In genomic region chr17:76542984-76543383, GRCh38 we compare ENCODE assay signal across 28 cellular contexts. TPM values are rescaled to one million over a fixed set of nuclear protein-coding genes. Genes with fewer than 3 reads are reported as not detected.
DNase-seq lines count a peak whose midpoint lies in the region; ATAC-seq and TF ChIP-seq lines count a peak whose summit lies in the region.
"Had no signal": no experiment of that assay in that cellular context is flagged by ENCODE, and none has a peak within 500 bp of the region (broad histone marks: within the 10 kb centered on the region; RNA-seq: fewer than 3 reads in every experiment).

No MANE protein-coding gene starts in this region.

- ATAC-seq in natural killer cell treated with Interleukin-12 subunit alpha and Interleukin-12 subunit beta and Interleukin-15 and Interleukin-18, amount 100 ng/mL, for 72 hours = no peak
- ATAC-seq in natural killer cell (no peak), HG03045 (IDR thresholded peaks at IDR 0.05; ENCODE audit: unreplicated experiment) (no peak), HG03280 (IDR thresholded peaks at IDR 0.05; ENCODE audit: unreplicated experiment) (no peak)
- ATAC-seq: GM12878; HepG2; left lung; PC-3; stimulated activated naive CD8-positive, alpha-beta T cell treated with anti-CD3 and anti-CD28 coated beads, Interleukin-15, amount 100 ng/mL, for 72 hours had no signal

- no peaks in the 10 kb centered on the region for H3K36me3 Mint-ChIP-seq in natural killer cell treated with Interleukin-12 subunit alpha and Interleukin-12 subunit beta and Interleukin-15 and Interleukin-18, amount 100 ng/mL, for 72 hours
- H3K36me3 Mint-ChIP-seq in natural killer cell = no peaks in the 10 kb centered on the region
- no peaks in the 10 kb centered on the region for H3K36me3 Mint-ChIP-seq in chondrocyte (ENCODE audit: low read depth)
- no peaks in the 10 kb centered on the region for H3K36me3 Mint-ChIP-seq in nephron progenitor cell (ENCODE audit: low read depth)
- H3K36me3 Mint-ChIP-seq in osteocyte (ENCODE audit: unreplicated experiment) = no peaks in the 10 kb centered on the region
- H3K36me3 Mint-ChIP-seq: CD8-positive, alpha-beta memory T cell; immature natural killer cell had no signal

- peaks cover 11 to 14% of the 10 kb centered on the region in 2 donors for H3K27me3 Mint-ChIP-seq in natural killer cell treated with Interleukin-12 subunit alpha and Interleukin-12 subunit beta and Interleukin-15 and Interleukin-18, amount 100 ng/mL, for 72 hours
- H3K27me3 Mint-ChIP-seq in natural killer cell (ENCODE audit: low read depth in 2 of 2) (peaks cover 11 to 13% of the 10 kb centered on the region in 2 donors), chondrocyte (ENCODE audit: low read depth) (no peaks in the 10 kb centered on the region), nephron progenitor cell (ENCODE audit: low read depth, poor library complexity) (peaks cover 73% of the 10 kb centered on the region), osteocyte (ENCODE audit: unreplicated experiment) (no peaks in the 10 kb centered on the region)

- H3K27ac Mint-ChIP-seq in natural killer cell treated with Interleukin-12 subunit alpha and Interleukin-12 subunit beta and Interleukin-15 and Interleukin-18, amount 100 ng/mL, for 72 hours = peak overlapping the region in 1 of 2 donors; percentile 76
- no peak overlapping the region for H3K27ac Mint-ChIP-seq in natural killer cell
- H3K27ac Mint-ChIP-seq in chondrocyte (ENCODE audit: unreplicated experiment) = no peak overlapping the region
- no peak overlapping the region for H3K27ac Mint-ChIP-seq in nephron progenitor cell
- H3K27ac Mint-ChIP-seq in osteocyte (ENCODE audit: unreplicated experiment) = no peak overlapping the region
- H3K27ac Mint-ChIP-seq: activated CD4-positive, alpha-beta memory T cell treated with anti-CD3 and anti-CD28 coated beads, Interleukin-2, amount 10 ng/mL, durations not matched to agents 7 days and 5 days; stimulated activated naive CD8-positive, alpha-beta T cell treated with anti-CD3 and anti-CD28 coated beads, Interleukin-15, amount 100 ng/mL, for 72 hours had no signal

- no peak for DNase-seq in natural killer cell treated with Interleukin-12 subunit alpha and Interleukin-12 subunit beta and Interleukin-15 and Interleukin-18, amount 100 ng/mL, for 72 hours (ENCODE audit: low spot score)
- no peak for DNase-seq in natural killer cell
- DNase-seq in chondrocyte (ENCODE audit: low spot score) = peak; percentile 68
- no peak for DNase-seq in nephron progenitor cell
- DNase-seq in osteocyte (ENCODE audit: extremely low spot score, unreplicated experiment) = no peak
- DNase-seq in germinal center (ENCODE audit: low spot score) = no peak
- DNase-seq: activated CD4-positive, alpha-beta memory T cell treated with anti-CD3 and anti-CD28 coated beads, Interleukin-2, amount 10 ng/mL, durations not matched to agents 7 days and 5 days; activated CD4-positive, alpha-beta T cell treated with anti-CD3 and anti-CD28 coated beads for 1 hour; activated CD8-positive, alpha-beta memory T cell treated with anti-CD3 and anti-CD28 coated beads, Interleukin-2, amount 50 U/mL, for 4 hours; activated naive CD4-positive, alpha-beta T cell treated with Interleukin-2 at 50 U/mL for 16 hours; CD8-positive, alpha-beta memory T cell; Kasumi-1; NCI-H1436; NCI-H226; NCI-H69; PC-3; SHP77; stimulated activated naive CD8-positive, alpha-beta T cell treated with anti-CD3 and anti-CD28 coated beads, Interleukin-15, amount 100 ng/mL, for 72 hours had no signal

- TF ChIP-seq CTCF in natural killer cell (IDR thresholded peaks at IDR 0.05) (no peak), chondrocyte (IDR thresholded peaks at IDR 0.05) (no peak), nephron progenitor cell (IDR thresholded peaks at IDR 0.05) (no peak), osteocyte (IDR thresholded peaks at IDR 0.05) (no peak)

- intact Hi-C loops in natural killer cell (cut with micrococcal nuclease) = no loop called here

- H3K4me3 Mint-ChIP-seq in natural killer cell treated with Interleukin-12 subunit alpha and Interleukin-12 subunit beta and Interleukin-15 and Interleukin-18, amount 100 ng/mL, for 72 hours = peak overlapping the region; percentile 30
- H3K4me3 Mint-ChIP-seq in natural killer cell (no peak overlapping the region), chondrocyte (ENCODE audit: unreplicated experiment) (no peak overlapping the region), nephron progenitor cell (peak overlapping the region; percentile 43), osteocyte (ENCODE audit: unreplicated experiment) (no peak overlapping the region)
- H3K4me3 Mint-ChIP-seq: activated CD4-positive, alpha-beta memory T cell treated with anti-CD3 and anti-CD28 coated beads, Interleukin-2, amount 10 ng/mL, durations not matched to agents 7 days and 5 days; CD8-positive, alpha-beta memory T cell; stimulated activated naive CD8-positive, alpha-beta T cell treated with anti-CD3 and anti-CD28 coated beads, Interleukin-15, amount 100 ng/mL, for 72 hours had no signal

- peaks cover 18 to 37% of the 10 kb centered on the region in 2 donors for H3K4me1 Mint-ChIP-seq in natural killer cell treated with Interleukin-12 subunit alpha and Interleukin-12 subunit beta and Interleukin-15 and Interleukin-18, amount 100 ng/mL, for 72 hours (ENCODE audit: low read depth in 2 of 2)
- H3K4me1 Mint-ChIP-seq in natural killer cell (peaks cover 0 to 21% of the 10 kb centered on the region in 2 donors), chondrocyte (ENCODE audit: low read depth) (peaks cover 19% of the 10 kb centered on the region), nephron progenitor cell (peaks cover 60% of the 10 kb centered on the region), osteocyte (ENCODE audit: unreplicated experiment) (peaks cover 30% of the 10 kb centered on the region)

- no peaks in the 10 kb centered on the region for H3K9me3 Mint-ChIP-seq in natural killer cell treated with Interleukin-12 subunit alpha and Interleukin-12 subunit beta and Interleukin-15 and Interleukin-18, amount 100 ng/mL, for 72 hours
- H3K9me3 Mint-ChIP-seq in natural killer cell = no peaks in the 10 kb centered on the region
- H3K9me3 Mint-ChIP-seq in chondrocyte (ENCODE audit: low read depth) = no peaks in the 10 kb centered on the region
- H3K9me3 Mint-ChIP-seq in nephron progenitor cell = no peaks in the 10 kb centered on the region
- H3K9me3 Mint-ChIP-seq in osteocyte (ENCODE audit: unreplicated experiment) = no peaks in the 10 kb centered on the region
- H3K9me3 Mint-ChIP-seq: activated CD4-positive, alpha-beta memory T cell treated with anti-CD3 and anti-CD28 coated beads, Interleukin-2, amount 10 ng/mL, durations not matched to agents 7 days and 5 days; CD8-positive, alpha-beta memory T cell; H9; immature natural killer cell; stimulated activated naive CD8-positive, alpha-beta T cell treated with anti-CD3 and anti-CD28 coated beads, Interleukin-15, amount 100 ng/mL, for 72 hours had no signal

RNA-seq across cellular contexts. Expression of gene PRCD, which starts 3.1 kb away (rescaled TPM):
- total RNA-seq in natural killer cell treated with Interleukin-12 subunit alpha and Interleukin-12 subunit beta and Interleukin-15 and Interleukin-18, amount 100 ng/mL, for 72 hours = under 1 TPM in 1 of 2 donors, not detected in 1; 0.78 TPM
- 1 to 10 TPM in 1 of 3 donors, under 1 TPM in 2; 0.77 to 1.1 (median 0.82) TPM for total RNA-seq in natural killer cell
- 0.55 to 1.0 TPM (median 0.92 TPM) in 3 replicates for total RNA-seq in chondrocyte
- 1.3 and 1.4 TPM in 2 replicates for total RNA-seq in osteocyte
- total RNA-seq: activated CD4-positive, alpha-beta memory T cell treated with anti-CD3 and anti-CD28 coated beads, Interleukin-2, amount 10 ng/mL, durations not matched to agents 7 days and 5 days; endothelial cell of umbilical vein; HepG2; T-helper 2 cell treated with Interferon-gamma antibody and Interleukin-4, amounts not matched to agents 100 ng/mL and 5 ng/mL, for 36 hours had no signal

RNA-seq across cellular contexts. Expression of gene CYGB, which starts 5.5 kb away (rescaled TPM):
- 1 to 10 TPM; 1.0 to 2.9 TPM for total RNA-seq in natural killer cell treated with Interleukin-12 subunit alpha and Interleukin-12 subunit beta and Interleukin-15 and Interleukin-18, amount 100 ng/mL, for 72 hours
- total RNA-seq in natural killer cell (under 1 TPM; 0.12 to 0.33 (median 0.16) TPM), chondrocyte (0.48 to 5.4 TPM (median 4.6 TPM) in 3 replicates), osteocyte (8.6 and 9.1 TPM in 2 replicates)
- total RNA-seq: activated CD4-positive, alpha-beta memory T cell treated with anti-CD3 and anti-CD28 coated beads, Interleukin-2, amount 10 ng/mL, durations not matched to agents 7 days and 5 days; CD8-positive, alpha-beta memory T cell had no signal

RNA-seq across cellular contexts. Expression of gene RHBDF2, which starts 41.8 kb away (rescaled TPM):
- total RNA-seq in natural killer cell treated with Interleukin-12 subunit alpha and Interleukin-12 subunit beta and Interleukin-15 and Interleukin-18, amount 100 ng/mL, for 72 hours = 100 to 1,000 TPM; 156 to 234 TPM
- total RNA-seq in natural killer cell (100 to 1,000 TPM; 194 to 233 (median 202) TPM), chondrocyte (4.7 to 5.4 TPM (median 4.9 TPM) in 3 replicates), osteocyte (14.5 and 17.5 TPM in 2 replicates)

RNA-seq across cellular contexts. Expression of gene ST6GALNAC2, which starts 42.7 kb away (rescaled TPM):
- under 1 TPM in 1 of 2 donors, not detected in 1; 0.62 TPM for total RNA-seq in natural killer cell treated with Interleukin-12 subunit alpha and Interleukin-12 subunit beta and Interleukin-15 and Interleukin-18, amount 100 ng/mL, for 72 hours
- under 1 TPM in 1 of 3 donors, not detected in 2; 0.65 TPM for total RNA-seq in natural killer cell
- 1.5 to 3.0 TPM (median 2.8 TPM) in 3 replicates for total RNA-seq in chondrocyte
- total RNA-seq in osteocyte = 1.9 and 3.3 TPM in 2 replicates
- total RNA-seq: frontal cortex; T-helper 2 cell treated with Interferon-gamma antibody and Interleukin-4, amounts not matched to agents 100 ng/mL and 5 ng/mL, for 36 hours had no signal

Comparison
In these comparisons a context has a peak if more than half of its experiments do, and no peak if none do; other contexts are left out.
1. H3K4me3 Mint-ChIP-seq: peak in natural killer cell treated with Interleukin-12 subunit alpha and Interleukin-12 subunit beta and Interleukin-15 and Interleukin-18, amount 100 ng/mL, for 72 hours (single experiment) and nephron progenitor cell (single experiment); none in natural killer cell (single experiment), chondrocyte (single experiment) and osteocyte (single experiment).